In the genomic region with DNA sequence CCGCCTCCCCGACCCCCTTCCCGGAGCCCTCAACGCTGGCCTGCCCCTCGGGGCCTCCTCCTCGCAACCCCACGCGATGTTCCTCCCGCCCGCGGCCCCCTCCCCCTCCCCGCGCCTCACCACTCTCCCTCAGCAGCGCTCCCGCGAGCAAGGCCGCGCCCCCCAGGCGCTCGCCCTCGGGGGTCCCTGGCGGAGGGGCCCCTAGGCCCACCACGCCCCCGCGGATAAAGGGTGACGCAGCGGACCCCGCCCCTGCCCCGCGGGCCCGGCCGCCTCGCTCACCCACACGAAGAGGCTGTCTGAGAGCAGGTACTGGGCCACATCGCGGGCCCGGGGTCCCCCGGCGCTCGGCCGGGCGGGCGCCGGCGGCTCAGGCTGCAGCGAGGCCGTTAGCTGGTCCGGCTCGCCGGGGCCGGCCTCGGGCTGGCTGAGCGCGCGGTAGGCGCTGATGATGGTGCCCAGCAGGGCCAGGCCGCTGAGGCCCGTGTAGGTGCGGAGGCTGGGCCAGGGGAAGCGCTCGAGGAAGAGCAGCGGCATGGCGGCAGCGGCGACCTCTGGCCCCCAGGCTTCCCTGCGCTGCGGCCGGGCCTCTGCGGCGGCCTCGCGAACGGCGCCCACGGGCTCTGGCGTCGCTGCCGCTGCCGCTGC, we compare ENCODE assay signal across 8 cellular contexts. TPM values are rescaled to one million over a fixed set of nuclear protein-coding genes. Genes with fewer than 3 reads are reported as not detected.
A peak's percentile ranks its signal among the peaks of the same experiment; 100 is the strongest.
DNase-seq lines count a peak whose midpoint lies in the region; ATAC-seq and TF ChIP-seq lines count a peak whose summit lies in the region.

No MANE protein-coding gene starts in this region.

- H3K9me3 ChIP-seq in HEK293 (ENCODE audit: control insufficient read depth, insufficient read depth, low read depth, low read length) (no peaks in the 10 kb centered on the region), vagina (no peaks in the 10 kb centered on the region)

- peaks cover 56% of the 10 kb centered on the region for H3K4me1 Mint-ChIP-seq in activated T-cell treated with anti-CD3 and anti-CD28 coated beads, Interleukin-2, amount 50 U/mL, for 72 hours (ENCODE audit: low read depth)

- H3K36me3 Mint-ChIP-seq in activated T-cell treated with anti-CD3 and anti-CD28 coated beads, Interleukin-2, amount 50 U/mL, for 72 hours (ENCODE audit: insufficient read depth in 2 of 2) = peaks cover 0 to 4% of the 10 kb centered on the region in 2 donors

- H3K27me3 Mint-ChIP-seq in activated T-cell treated with anti-CD3 and anti-CD28 coated beads, Interleukin-2, amount 50 U/mL, for 72 hours (ENCODE audit: low read depth) = no peaks in the 10 kb centered on the region

- H3K4me1 ChIP-seq in HEK293 (ENCODE audit: control insufficient read depth, insufficient read depth, low read length) (peaks cover 24% of the 10 kb centered on the region), vagina (peaks cover 43% of the 10 kb centered on the region)

- H3K27ac Mint-ChIP-seq in activated T-cell treated with anti-CD3 and anti-CD28 coated beads, Interleukin-2, amount 50 U/mL, for 72 hours = peak overlapping the region; percentile 96

- POLR2A ChIA-PET in HEK293 (lab: Yijun Ruan, JAX) = no interaction called here

- CTCF ChIA-PET in HEK293 (lab: Yijun Ruan, JAX) = no interaction called here

- peak; percentile 40 to 54 for ATAC-seq in activated T-cell treated with anti-CD3 and anti-CD28 coated beads, Interleukin-2, amount 50 U/mL, for 72 hours (replicated peaks in 1 of 2)

- TF ChIP-seq CTCF in GM12864 (IDR thresholded peaks at IDR 0.05; ENCODE audit: low read depth, low read length, missing control alignments) (no peak), HEK293 (tag by site-specific recombination; IDR thresholded peaks at IDR 0.05) (no peak), foreskin fibroblast (IDR thresholded peaks at IDR 0.05; ENCODE audit: low read depth, low read length) (no peak), vagina (IDR thresholded peaks at IDR 0.05) (no peak)

- intact Hi-C loops in vagina (cut with DNase I) = no loop called here

- H3K27ac ChIP-seq in HEK293 (ENCODE audit: extremely low read depth, low read depth, low read length) (peak overlapping the region; percentile 95), vagina (peak overlapping the region; percentile 93)

- no peak for TF ChIP-seq POLR2A in vagina (IDR thresholded peaks at IDR 0.05)

- H3K36me3 ChIP-seq in HEK293 (ENCODE audit: control insufficient read depth in 2 of 2, insufficient read depth in 1 of 2, low read length in 2 of 2) = peaks cover 0 to 4% of the 10 kb centered on the region in 2 experiments; a peak in 1 of 3 replicates
- no peaks in the 10 kb centered on the region for H3K36me3 ChIP-seq in vagina

- no peaks in the 10 kb centered on the region for H3K9me3 Mint-ChIP-seq in activated T-cell treated with anti-CD3 and anti-CD28 coated beads, Interleukin-2, amount 50 U/mL, for 72 hours

- no peaks in the 10 kb centered on the region for H3K27me3 ChIP-seq in vagina

- H3K4me3 ChIP-seq in GM12864 (ENCODE audit: low read depth, low read length) = peak overlapping the region; percentile 65
- H3K4me3 ChIP-seq in HEK293 (ENCODE audit: low read depth, low read length) = peak overlapping the region; percentile 81
- H3K4me3 ChIP-seq in foreskin fibroblast (ENCODE audit: low read depth in 1 of 2, low read length in 2 of 2) = peak overlapping the region; percentile 69 to 71
- peak overlapping the region; percentile 74 to 84 for H3K4me3 ChIP-seq in vagina

- peak overlapping the region; percentile 90 to 99 for H3K4me3 Mint-ChIP-seq in activated T-cell treated with anti-CD3 and anti-CD28 coated beads, Interleukin-2, amount 50 U/mL, for 72 hours

- DNase-seq in GM12864 (ENCODE audit: low read depth) (no peak), NCI-H1092 (lab: John Stamatoyannopoulos, UW) (peak; percentile 9), foreskin fibroblast (peak in 1 of 2 donors; percentile 48), occipital lobe (lab: John Stamatoyannopoulos, UW) (peak; percentile 49), vagina (ENCODE audit: extremely low spot score in 2 of 2) (no peak), SW480 (ENCODE audit: low spot score) (no peak)
- DNase-seq in activated T-cell treated with anti-CD3 and anti-CD28 coated beads, Interleukin-2, amount 50 U/mL, for 72 hours = peak; percentile 57 to 58

TF ChIP-seq in HEK293, 187 proteins besides CTCF, POLR2A, EP300 and RAD21 (continues in another document):
- TF ChIP-seq ZIC2 (tag by site-specific recombination; IDR thresholded peaks at IDR 0.05) (peak; percentile 21; the same call in 1 of the 2 replicates), ZNF133 (tag by site-specific recombination; IDR thresholded peaks at IDR 0.05) (no peak), ZSCAN30 (tag by site-specific recombination; IDR thresholded peaks at IDR 0.05) (peak; percentile 31; the same call in 1 of the 2 replicates), ZNF2 (tag by site-specific recombination; IDR thresholded peaks at IDR 0.05) (no peak), KLF9 (tag by site-specific recombination; IDR thresholded peaks at IDR 0.05; ENCODE audit: low read depth) (peak; percentile 78), KLF10 (tag by site-specific recombination; IDR thresholded peaks at IDR 0.05) (0 out of 2 replicates have a peak, but pooled peaks have one; percentile 43), ZNF423 (tag by site-specific recombination; IDR thresholded peaks at IDR 0.05) (0 out of 2 replicates have a peak, but pooled peaks have one; percentile 35), ZNF155 (tag by site-specific recombination; IDR thresholded peaks at IDR 0.05) (no peak), TRIM28 (IDR thresholded peaks at IDR 0.05; ENCODE audit: borderline replicate concordance, low read length) (no peak), ZNF660 (tag by site-specific recombination; IDR thresholded peaks at IDR 0.05) (peak; percentile 12; the same call in 1 of the 2 replicates), ZNF404 (tag by site-specific recombination; IDR thresholded peaks at IDR 0.05) (no peak)
- TF ChIP-seq, protein P1, sequence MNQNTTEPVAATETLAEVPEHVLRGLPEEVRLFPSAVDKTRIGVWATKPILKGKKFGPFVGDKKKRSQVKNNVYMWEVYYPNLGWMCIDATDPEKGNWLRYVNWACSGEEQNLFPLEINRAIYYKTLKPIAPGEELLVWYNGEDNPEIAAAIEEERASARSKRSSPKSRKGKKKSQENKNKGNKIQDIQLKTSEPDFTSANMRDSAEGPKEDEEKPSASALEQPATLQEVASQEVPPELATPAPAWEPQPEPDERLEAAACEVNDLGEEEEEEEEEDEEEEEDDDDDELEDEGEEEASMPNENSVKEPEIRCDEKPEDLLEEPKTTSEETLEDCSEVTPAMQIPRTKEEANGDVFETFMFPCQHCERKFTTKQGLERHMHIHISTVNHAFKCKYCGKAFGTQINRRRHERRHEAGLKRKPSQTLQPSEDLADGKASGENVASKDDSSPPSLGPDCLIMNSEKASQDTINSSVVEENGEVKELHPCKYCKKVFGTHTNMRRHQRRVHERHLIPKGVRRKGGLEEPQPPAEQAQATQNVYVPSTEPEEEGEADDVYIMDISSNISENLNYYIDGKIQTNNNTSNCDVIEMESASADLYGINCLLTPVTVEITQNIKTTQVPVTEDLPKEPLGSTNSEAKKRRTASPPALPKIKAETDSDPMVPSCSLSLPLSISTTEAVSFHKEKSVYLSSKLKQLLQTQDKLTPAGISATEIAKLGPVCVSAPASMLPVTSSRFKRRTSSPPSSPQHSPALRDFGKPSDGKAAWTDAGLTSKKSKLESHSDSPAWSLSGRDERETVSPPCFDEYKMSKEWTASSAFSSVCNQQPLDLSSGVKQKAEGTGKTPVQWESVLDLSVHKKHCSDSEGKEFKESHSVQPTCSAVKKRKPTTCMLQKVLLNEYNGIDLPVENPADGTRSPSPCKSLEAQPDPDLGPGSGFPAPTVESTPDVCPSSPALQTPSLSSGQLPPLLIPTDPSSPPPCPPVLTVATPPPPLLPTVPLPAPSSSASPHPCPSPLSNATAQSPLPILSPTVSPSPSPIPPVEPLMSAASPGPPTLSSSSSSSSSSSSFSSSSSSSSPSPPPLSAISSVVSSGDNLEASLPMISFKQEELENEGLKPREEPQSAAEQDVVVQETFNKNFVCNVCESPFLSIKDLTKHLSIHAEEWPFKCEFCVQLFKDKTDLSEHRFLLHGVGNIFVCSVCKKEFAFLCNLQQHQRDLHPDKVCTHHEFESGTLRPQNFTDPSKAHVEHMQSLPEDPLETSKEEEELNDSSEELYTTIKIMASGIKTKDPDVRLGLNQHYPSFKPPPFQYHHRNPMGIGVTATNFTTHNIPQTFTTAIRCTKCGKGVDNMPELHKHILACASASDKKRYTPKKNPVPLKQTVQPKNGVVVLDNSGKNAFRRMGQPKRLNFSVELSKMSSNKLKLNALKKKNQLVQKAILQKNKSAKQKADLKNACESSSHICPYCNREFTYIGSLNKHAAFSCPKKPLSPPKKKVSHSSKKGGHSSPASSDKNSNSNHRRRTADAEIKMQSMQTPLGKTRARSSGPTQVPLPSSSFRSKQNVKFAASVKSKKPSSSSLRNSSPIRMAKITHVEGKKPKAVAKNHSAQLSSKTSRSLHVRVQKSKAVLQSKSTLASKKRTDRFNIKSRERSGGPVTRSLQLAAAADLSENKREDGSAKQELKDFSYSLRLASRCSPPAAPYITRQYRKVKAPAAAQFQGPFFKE (tag by site-specific recombination; IDR thresholded peaks at IDR 0.05; ENCODE audit: borderline replicate concordance) = no peak
- TF ChIP-seq, protein P2, sequence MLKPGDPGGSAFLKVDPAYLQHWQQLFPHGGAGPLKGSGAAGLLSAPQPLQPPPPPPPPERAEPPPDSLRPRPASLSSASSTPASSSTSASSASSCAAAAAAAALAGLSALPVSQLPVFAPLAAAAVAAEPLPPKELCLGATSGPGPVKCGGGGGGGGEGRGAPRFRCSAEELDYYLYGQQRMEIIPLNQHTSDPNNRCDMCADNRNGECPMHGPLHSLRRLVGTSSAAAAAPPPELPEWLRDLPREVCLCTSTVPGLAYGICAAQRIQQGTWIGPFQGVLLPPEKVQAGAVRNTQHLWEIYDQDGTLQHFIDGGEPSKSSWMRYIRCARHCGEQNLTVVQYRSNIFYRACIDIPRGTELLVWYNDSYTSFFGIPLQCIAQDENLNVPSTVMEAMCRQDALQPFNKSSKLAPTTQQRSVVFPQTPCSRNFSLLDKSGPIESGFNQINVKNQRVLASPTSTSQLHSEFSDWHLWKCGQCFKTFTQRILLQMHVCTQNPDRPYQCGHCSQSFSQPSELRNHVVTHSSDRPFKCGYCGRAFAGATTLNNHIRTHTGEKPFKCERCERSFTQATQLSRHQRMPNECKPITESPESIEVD (tag by site-specific recombination; IDR thresholded peaks at IDR 0.05) = no peak

RNA-seq across cellular contexts. Expression of a gene that starts 0.4 kb away (rescaled TPM):
- 10 to 100 TPM; 70.1 to 75.0 TPM for total RNA-seq in activated T-cell treated with anti-CD3 and anti-CD28 coated beads, Interleukin-2, amount 50 U/mL, for 72 hours
- total RNA-seq in occipital lobe (266 TPM), vagina (132 TPM)

RNA-seq across cellular contexts. Expression of a gene that starts 26.2 kb away (rescaled TPM):
- 100 to 1,000 TPM; 304 to 350 TPM for total RNA-seq in activated T-cell treated with anti-CD3 and anti-CD28 coated beads, Interleukin-2, amount 50 U/mL, for 72 hours
- total RNA-seq in occipital lobe (287 TPM), vagina (38.1 TPM)

RNA-seq across cellular contexts. Expression of a gene that starts 26.4 kb away (rescaled TPM):
- 10 to 100 TPM; 62.6 to 66.1 TPM for total RNA-seq in activated T-cell treated with anti-CD3 and anti-CD28 coated beads, Interleukin-2, amount 50 U/mL, for 72 hours
- 42.9 TPM for total RNA-seq in occipital lobe
- 14.5 TPM for total RNA-seq in vagina

Comparison
In these comparisons a context has a peak if more than half of its experiments do, and no peak if none do; other contexts are left out.
1. DNase-seq: peak in NCI-H1092 (single experiment), activated T-cell treated with anti-CD3 and anti-CD28 coated beads, Interleukin-2, amount 50 U/mL, for 72 hours (2 of 2) and occipital lobe (single experiment); none in GM12864 (single experiment), vagina (0 of 2) and SW480 (single experiment).
2. Peak in every context shown above with its lines, with median percentiles within 50 percentile points of each other: H3K4me3 ChIP-seq.